In genomic region chr19:47024502-47024901, GRCh38 we compare ENCODE assay signal across 1 cellular context.
TF ChIP-seq lines count a peak whose summit lies in the region.

No MANE protein-coding gene starts in this region.

TF ChIP-seq in IMR-90, 13 proteins besides CTCF, POLR2A, EP300 and RAD21 (continued from another document):
- no peak for TF ChIP-seq USF2 (IDR thresholded peaks at IDR 0.05; ENCODE audit: low read depth, low read length)
TF ChIP-seq in IMR-90: peak in this region for 0.
